In the genomic region with DNA sequence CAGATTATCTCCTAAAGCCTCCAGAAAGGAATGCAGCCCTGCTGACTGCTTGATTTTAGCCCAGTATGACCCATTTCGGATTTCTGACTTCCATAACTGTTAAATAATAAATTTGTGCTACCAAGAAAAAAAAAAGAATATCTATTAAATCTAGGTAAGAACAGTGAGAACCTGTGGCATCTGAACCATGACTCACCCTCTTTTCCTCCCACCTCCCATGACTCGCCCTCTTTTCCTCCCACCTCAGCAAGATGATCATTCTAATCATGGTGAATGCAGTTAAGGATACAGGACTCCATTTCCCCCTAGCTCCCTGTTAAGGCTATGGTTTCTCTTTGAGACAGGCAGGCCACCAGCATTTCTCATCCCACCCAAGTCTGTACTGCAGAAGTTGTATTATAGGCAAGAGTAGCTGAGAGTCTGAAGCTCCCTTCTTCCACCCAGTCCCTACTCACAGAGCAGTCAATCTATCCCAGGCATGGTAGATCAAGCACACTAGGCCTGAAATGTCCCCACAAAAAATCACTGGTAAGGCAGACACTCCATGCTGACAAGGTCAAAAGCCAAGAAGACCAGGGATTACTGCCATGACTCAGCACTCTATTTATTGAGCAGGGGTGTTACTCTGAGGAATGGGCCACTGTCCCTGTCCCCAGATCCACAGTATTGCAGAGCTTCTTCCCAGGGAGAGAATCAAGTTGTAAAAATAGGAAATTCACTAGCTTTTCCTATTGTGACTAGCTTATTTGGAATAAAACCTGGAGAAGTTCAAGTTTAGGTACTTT, we compare ENCODE assay signal across 1 cellular context.
TF ChIP-seq lines count a peak whose summit lies in the region.

No MANE protein-coding gene starts in this region.

TF ChIP-seq in HEK293, 187 proteins besides CTCF, POLR2A, EP300 and RAD21 (continued from another document):
- TF ChIP-seq, protein P1, sequence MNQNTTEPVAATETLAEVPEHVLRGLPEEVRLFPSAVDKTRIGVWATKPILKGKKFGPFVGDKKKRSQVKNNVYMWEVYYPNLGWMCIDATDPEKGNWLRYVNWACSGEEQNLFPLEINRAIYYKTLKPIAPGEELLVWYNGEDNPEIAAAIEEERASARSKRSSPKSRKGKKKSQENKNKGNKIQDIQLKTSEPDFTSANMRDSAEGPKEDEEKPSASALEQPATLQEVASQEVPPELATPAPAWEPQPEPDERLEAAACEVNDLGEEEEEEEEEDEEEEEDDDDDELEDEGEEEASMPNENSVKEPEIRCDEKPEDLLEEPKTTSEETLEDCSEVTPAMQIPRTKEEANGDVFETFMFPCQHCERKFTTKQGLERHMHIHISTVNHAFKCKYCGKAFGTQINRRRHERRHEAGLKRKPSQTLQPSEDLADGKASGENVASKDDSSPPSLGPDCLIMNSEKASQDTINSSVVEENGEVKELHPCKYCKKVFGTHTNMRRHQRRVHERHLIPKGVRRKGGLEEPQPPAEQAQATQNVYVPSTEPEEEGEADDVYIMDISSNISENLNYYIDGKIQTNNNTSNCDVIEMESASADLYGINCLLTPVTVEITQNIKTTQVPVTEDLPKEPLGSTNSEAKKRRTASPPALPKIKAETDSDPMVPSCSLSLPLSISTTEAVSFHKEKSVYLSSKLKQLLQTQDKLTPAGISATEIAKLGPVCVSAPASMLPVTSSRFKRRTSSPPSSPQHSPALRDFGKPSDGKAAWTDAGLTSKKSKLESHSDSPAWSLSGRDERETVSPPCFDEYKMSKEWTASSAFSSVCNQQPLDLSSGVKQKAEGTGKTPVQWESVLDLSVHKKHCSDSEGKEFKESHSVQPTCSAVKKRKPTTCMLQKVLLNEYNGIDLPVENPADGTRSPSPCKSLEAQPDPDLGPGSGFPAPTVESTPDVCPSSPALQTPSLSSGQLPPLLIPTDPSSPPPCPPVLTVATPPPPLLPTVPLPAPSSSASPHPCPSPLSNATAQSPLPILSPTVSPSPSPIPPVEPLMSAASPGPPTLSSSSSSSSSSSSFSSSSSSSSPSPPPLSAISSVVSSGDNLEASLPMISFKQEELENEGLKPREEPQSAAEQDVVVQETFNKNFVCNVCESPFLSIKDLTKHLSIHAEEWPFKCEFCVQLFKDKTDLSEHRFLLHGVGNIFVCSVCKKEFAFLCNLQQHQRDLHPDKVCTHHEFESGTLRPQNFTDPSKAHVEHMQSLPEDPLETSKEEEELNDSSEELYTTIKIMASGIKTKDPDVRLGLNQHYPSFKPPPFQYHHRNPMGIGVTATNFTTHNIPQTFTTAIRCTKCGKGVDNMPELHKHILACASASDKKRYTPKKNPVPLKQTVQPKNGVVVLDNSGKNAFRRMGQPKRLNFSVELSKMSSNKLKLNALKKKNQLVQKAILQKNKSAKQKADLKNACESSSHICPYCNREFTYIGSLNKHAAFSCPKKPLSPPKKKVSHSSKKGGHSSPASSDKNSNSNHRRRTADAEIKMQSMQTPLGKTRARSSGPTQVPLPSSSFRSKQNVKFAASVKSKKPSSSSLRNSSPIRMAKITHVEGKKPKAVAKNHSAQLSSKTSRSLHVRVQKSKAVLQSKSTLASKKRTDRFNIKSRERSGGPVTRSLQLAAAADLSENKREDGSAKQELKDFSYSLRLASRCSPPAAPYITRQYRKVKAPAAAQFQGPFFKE (tag by site-specific recombination; IDR thresholded peaks at IDR 0.05; ENCODE audit: borderline replicate concordance) = no peak
- TF ChIP-seq ZNF501 (tag by site-specific recombination; IDR thresholded peaks at IDR 0.05) (no peak), ZBTB1 (tag by site-specific recombination; IDR thresholded peaks at IDR 0.05) (no peak), ZNF391 (tag by site-specific recombination; IDR thresholded peaks at IDR 0.05; ENCODE audit: borderline replicate concordance, low read depth) (no peak), ZNF791 (tag by site-specific recombination; IDR thresholded peaks at IDR 0.05) (no peak), SCRT2 (tag by site-specific recombination; IDR thresholded peaks at IDR 0.05) (peak; percentile 79), ZNF311 (tag by site-specific recombination; IDR thresholded peaks at IDR 0.05; ENCODE audit: borderline replicate concordance) (no peak), REPIN1 (tag by site-specific recombination; IDR thresholded peaks at IDR 0.05; ENCODE audit: low read depth) (no peak), YY1 (tag by site-specific recombination; IDR thresholded peaks at IDR 0.05) (no peak), ZNF704 (tag by site-specific recombination; IDR thresholded peaks at IDR 0.05) (no peak), ZNF324 (tag by site-specific recombination; IDR thresholded peaks at IDR 0.05) (no peak), GLIS2 (tag by site-specific recombination; IDR thresholded peaks at IDR 0.05) (no peak), ZNF600 (tag by site-specific recombination; IDR thresholded peaks at IDR 0.05) (no peak), ZNF585B (tag by site-specific recombination; IDR thresholded peaks at IDR 0.05) (no peak), ZNF677 (tag by site-specific recombination; IDR thresholded peaks at IDR 0.05) (peak; percentile 53; the same call in 1 of the 2 replicates), KLF7 (tag by site-specific recombination; IDR thresholded peaks at IDR 0.05; ENCODE audit: borderline replicate concordance) (no peak), ZNF707 (tag by site-specific recombination; IDR thresholded peaks at IDR 0.05) (no peak), TSHZ1 (tag by site-specific recombination; IDR thresholded peaks at IDR 0.05; ENCODE audit: borderline replicate concordance) (no peak), BCL6B (tag by site-specific recombination; IDR thresholded peaks at IDR 0.05) (no peak), ZSCAN30 (tag by site-specific recombination; IDR thresholded peaks at IDR 0.05) (no peak), SP7 (tag by site-specific recombination; IDR thresholded peaks at IDR 0.05) (no peak), ZBTB20 (tag by site-specific recombination; IDR thresholded peaks at IDR 0.05) (no peak), HOXA7 (CRISPR knock-in tag; IDR thresholded peaks at IDR 0.05; ENCODE audit: borderline replicate concordance) (no peak), KLF8 (tag by site-specific recombination; IDR thresholded peaks at IDR 0.05) (no peak), EGR2 (tag by site-specific recombination; IDR thresholded peaks at IDR 0.05; ENCODE audit: low read depth) (peak; percentile 66), ZBTB6 (tag by site-specific recombination; IDR thresholded peaks at IDR 0.05) (no peak), ZFHX2 (tag by site-specific recombination; conservative IDR thresholded peaks at IDR 0.05) (peak; percentile 59), ZNF473 (tag by site-specific recombination; IDR thresholded peaks at IDR 0.05) (no peak), ZNF654 (tag by site-specific recombination; IDR thresholded peaks at IDR 0.05; ENCODE audit: low read depth) (no peak), ZNF292 (tag by site-specific recombination; IDR thresholded peaks at IDR 0.05; ENCODE audit: borderline replicate concordance, low read depth) (no peak), SCRT1 (tag by site-specific recombination; IDR thresholded peaks at IDR 0.05; ENCODE audit: borderline replicate concordance) (peak; percentile 38; the same call in 1 of the 2 replicates), ZNF19 (tag by site-specific recombination; IDR thresholded peaks at IDR 0.05; ENCODE audit: low read depth) (no peak), ZNF433 (tag by site-specific recombination; IDR thresholded peaks at IDR 0.05; ENCODE audit: low read depth) (no peak)
- TF ChIP-seq, protein P2, sequence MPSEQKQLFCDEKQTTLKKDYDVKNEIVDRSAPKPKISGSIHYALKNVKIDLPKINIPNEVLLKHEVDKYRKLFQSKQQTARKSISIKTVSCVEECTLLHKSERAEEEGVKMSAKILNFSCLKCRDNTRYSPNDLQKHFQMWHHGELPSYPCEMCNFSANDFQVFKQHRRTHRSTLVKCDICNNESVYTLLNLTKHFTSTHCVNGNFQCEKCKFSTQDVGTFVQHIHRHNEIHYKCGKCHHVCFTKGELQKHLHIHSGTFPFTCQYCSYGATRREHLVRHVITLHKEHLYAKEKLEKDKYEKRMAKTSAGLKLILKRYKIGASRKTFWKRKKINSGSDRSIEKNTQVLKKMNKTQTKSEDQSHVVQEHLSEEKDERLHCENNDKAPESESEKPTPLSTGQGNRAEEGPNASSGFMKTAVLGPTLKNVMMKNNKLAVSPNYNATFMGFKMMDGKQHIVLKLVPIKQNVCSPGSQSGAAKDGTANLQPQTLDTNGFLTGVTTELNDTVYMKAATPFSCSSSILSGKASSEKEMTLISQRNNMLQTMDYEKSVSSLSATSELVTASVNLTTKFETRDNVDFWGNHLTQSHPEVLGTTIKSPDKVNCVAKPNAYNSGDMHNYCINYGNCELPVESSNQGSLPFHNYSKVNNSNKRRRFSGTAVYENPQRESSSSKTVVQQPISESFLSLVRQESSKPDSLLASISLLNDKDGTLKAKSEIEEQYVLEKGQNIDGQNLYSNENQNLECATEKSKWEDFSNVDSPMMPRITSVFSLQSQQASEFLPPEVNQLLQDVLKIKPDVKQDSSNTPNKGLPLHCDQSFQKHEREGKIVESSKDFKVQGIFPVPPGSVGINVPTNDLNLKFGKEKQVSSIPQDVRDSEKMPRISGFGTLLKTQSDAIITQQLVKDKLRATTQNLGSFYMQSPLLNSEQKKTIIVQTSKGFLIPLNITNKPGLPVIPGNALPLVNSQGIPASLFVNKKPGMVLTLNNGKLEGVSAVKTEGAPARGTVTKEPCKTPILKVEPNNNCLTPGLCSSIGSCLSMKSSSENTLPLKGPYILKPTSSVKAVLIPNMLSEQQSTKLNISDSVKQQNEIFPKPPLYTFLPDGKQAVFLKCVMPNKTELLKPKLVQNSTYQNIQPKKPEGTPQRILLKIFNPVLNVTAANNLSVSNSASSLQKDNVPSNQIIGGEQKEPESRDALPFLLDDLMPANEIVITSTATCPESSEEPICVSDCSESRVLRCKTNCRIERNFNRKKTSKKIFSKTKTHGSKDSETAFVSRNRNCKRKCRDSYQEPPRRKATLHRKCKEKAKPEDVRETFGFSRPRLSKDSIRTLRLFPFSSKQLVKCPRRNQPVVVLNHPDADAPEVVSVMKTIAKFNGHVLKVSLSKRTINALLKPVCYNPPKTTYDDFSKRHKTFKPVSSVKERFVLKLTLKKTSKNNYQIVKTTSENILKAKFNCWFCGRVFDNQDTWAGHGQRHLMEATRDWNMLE (tag by site-specific recombination; conservative IDR thresholded peaks at IDR 0.05; ENCODE audit: low read depth) = no peak
- TF ChIP-seq, protein P3, sequence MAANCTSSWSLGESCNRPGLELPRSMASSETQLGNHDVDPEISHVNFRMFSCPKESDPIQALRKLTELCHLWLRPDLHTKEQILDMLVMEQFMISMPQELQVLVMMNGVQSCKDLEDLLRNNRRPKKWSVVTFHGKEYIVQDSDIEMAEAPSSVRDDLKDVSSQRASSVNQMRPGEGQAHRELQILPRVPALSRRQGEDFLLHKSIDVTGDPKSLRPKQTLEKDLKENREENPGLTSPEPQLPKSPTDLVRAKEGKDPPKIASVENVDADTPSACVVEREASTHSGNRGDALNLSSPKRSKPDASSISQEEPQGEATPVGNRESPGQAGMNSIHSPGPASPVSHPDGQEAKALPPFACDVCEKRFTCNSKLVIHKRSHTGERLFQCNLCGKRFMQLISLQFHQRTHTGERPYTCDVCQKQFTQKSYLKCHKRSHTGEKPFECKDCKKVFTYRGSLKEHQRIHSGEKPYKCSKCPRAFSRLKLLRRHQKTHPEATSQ (tag by site-specific recombination; IDR thresholded peaks at IDR 0.05) = no peak
